Comparison of ENCODE assay signal across 23 cellular contexts in the genomic region with DNA sequence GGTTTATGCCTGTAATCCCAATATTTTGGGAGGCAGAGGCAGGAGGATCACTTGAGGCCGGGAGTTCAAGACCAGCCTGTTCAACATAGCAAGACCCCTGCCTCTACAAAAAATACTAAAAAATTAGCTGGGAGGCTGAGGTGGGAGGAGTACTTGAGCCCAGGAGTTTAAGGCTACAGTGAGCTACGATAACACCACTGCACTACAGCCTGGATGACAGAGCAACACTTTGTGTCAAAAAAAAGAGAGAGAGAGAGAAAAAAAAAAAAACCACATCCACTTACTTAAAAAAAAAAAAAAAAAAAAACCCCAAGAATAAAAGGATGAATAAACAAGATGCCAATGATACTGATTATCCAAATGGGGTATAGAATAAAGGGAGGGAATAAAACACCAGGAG.
"Had no signal": no experiment of that assay in that cellular context is flagged by ENCODE, and none has a peak within 500 bp of the region (broad histone marks: within the 10 kb centered on the region; RNA-seq: fewer than 3 reads in every experiment).

No MANE protein-coding gene starts in this region.

- H3K27ac Mint-ChIP-seq: neural progenitor cell, progenitor cell of endocrine pancreas, type B pancreatic cell had no signal

- H3K27ac ChIP-seq: dorsolateral prefrontal cortex, heart left ventricle, neural progenitor cell, pancreas, suprapubic skin, thyroid gland had no signal

- H3K4me1 Mint-ChIP-seq: neural progenitor cell had no signal

- H3K27me3 ChIP-seq: dorsolateral prefrontal cortex, heart left ventricle, neural progenitor cell, pancreas, suprapubic skin, thyroid gland had no signal

- H3K27me3 Mint-ChIP-seq: naive thymus-derived CD8-positive, alpha-beta T cell; progenitor cell of endocrine pancreas; type B pancreatic cell had no signal

- ATAC-seq: esophagus mucosa; heart left ventricle; naive thymus-derived CD8-positive, alpha-beta T cell; pancreas; right cardiac atrium had no signal

- H3K4me3 Mint-ChIP-seq: neural progenitor cell, type B pancreatic cell had no signal

- FAIRE-seq: endometrium, islet of Langerhans, pancreas, urothelium cell line had no signal

- H3K9me3 ChIP-seq: heart left ventricle, pancreas, suprapubic skin, thyroid gland had no signal

- DNase-seq: cortex of kidney; dorsolateral prefrontal cortex; effector CD8-positive, alpha-beta T cell; heart left ventricle; hippocampal formation; kidney glomerular epithelial cell; mammary epithelial cell; naive thymus-derived CD8-positive, alpha-beta T cell; nucleus accumbens; pancreas; right cardiac atrium; small intestine; stimulated activated CD4-positive, alpha-beta T cell treated with anti-CD3 and anti-CD28 coated beads, Interleukin-12 subunit alpha, Interleukin-12 subunit beta, amount 100 ng/mL, for 4 hours; stimulated activated naive CD4-positive, alpha-beta T cell treated with Interleukin-2 at 50 U/mL for 16 hours; thyroid gland had no signal

- H3K9me3 Mint-ChIP-seq: naive thymus-derived CD8-positive, alpha-beta T cell; neural progenitor cell; type B pancreatic cell had no signal
